ENCODE assay signal across 1 cellular context in the genomic region with DNA sequence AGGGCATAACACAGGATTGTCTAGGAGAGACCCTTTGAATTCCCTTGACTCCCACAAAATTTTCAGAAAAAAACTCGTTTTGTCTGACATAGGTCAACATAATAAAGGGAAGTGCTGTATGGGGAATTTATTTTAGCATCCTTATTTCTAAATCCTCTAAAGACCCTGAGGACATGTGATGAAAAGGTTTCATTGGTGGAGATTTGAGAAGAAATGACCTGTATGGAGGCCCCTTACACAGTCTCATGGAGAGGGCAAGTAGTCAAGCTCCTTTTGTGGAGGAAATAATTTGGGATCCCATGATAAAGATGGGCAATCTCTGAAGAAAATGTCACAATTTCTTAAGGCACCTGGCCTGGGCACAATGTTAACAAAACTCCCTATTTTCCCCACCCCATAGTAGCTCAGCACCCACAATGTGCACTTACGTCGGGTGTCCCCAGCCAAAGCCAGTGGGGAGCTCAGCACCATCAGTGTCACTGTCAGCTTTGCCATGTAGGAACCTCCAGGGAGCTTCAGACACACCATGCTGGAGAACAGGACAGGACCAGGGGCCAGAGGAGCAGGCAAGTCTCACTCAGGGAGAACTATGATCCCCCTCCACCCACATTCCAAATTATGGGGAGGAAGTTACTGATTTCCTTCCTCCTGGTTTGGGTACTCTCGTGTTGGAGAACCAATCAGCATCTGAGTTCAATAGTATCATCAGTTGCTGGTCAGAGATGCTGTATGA.
TF ChIP-seq lines count a peak whose summit lies in the region.

Gene HLA-DRB5 (minus strand): TSS at position 591 of the 733 bp plus-strand sequence. CDS start 63 bp downstream, at position 528.

TF ChIP-seq in GM23338, 12 proteins besides CTCF, POLR2A, EP300 and RAD21 (continued from another document):
- no peak for TF ChIP-seq POLR2AphosphoS5 (IDR thresholded peaks at IDR 0.05; ENCODE audit: low read depth)
- TF ChIP-seq CREB1 (CRISPR knock-in tag; IDR thresholded peaks at IDR 0.05; ENCODE audit: low read depth) = no peak
- TF ChIP-seq EZH2phosphoT487 (IDR thresholded peaks at IDR 0.05; ENCODE audit: unreplicated experiment) = no peak
- no peak for TF ChIP-seq ZNF331 (CRISPR knock-in tag; IDR thresholded peaks at IDR 0.05; ENCODE audit: low read depth)
- no peak for TF ChIP-seq STAT1 (IDR thresholded peaks at IDR 0.05; ENCODE audit: unreplicated experiment)
- no peak for TF ChIP-seq EZH2 (IDR thresholded peaks at IDR 0.05; ENCODE audit: low read depth, unreplicated experiment)
- TF ChIP-seq ETS1 (IDR thresholded peaks at IDR 0.05) = no peak
- no peak for TF ChIP-seq NANOG (IDR thresholded peaks at IDR 0.05; ENCODE audit: borderline replicate concordance)
- no peak for TF ChIP-seq ZNF462 (CRISPR knock-in tag; IDR thresholded peaks at IDR 0.05)
- no peak for TF ChIP-seq JUNB (IDR thresholded peaks at IDR 0.05; ENCODE audit: unreplicated experiment)
- no peak for TF ChIP-seq ZNF114 (CRISPR knock-in tag; IDR thresholded peaks at IDR 0.05)
